ENCODE assay signal across 2 cellular contexts in the genomic region with DNA sequence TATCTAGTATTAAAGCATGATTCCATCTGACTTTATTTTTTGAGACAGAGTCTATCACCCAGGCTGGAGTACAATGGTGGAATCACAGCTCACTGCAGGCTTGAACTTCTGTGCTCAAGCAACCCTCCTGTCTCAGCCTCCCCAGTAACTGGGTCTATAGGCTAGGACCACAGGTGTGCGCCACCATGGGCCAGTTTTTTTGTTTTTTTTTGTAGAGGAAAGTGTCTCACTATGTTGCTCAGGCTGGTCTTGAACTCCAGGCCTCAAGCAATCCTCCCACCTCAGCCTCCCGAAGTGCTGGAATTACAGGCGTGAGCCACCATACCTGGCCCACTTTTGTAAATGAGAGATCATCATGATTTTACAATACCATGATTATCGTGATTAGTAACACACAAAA.
A peak's percentile ranks its signal among the peaks of the same experiment; 100 is the strongest.
TF ChIP-seq lines count a peak whose summit lies in the region.

No MANE protein-coding gene starts in this region.

TF ChIP-seq in HCT116, 20 proteins besides CTCF, POLR2A, EP300 and RAD21:
- 0 out of 2 replicates have a peak, but pooled peaks have one; percentile 18 for TF ChIP-seq POLR2AphosphoS5 (IDR thresholded peaks at IDR 0.05; ENCODE audit: low read depth, low read length)
- no peak for TF ChIP-seq CBX3 (IDR thresholded peaks at IDR 0.05; ENCODE audit: low read depth)

TF ChIP-seq in K562, 482 proteins besides CTCF, POLR2A, EP300 and RAD21:
- no peak for TF ChIP-seq CC2D1A (IDR thresholded peaks at IDR 0.05)
- no peak for TF ChIP-seq ILK (tag; IDR thresholded peaks at IDR 0.05; ENCODE audit: borderline replicate concordance, low read depth)
- TF ChIP-seq, protein P1, sequence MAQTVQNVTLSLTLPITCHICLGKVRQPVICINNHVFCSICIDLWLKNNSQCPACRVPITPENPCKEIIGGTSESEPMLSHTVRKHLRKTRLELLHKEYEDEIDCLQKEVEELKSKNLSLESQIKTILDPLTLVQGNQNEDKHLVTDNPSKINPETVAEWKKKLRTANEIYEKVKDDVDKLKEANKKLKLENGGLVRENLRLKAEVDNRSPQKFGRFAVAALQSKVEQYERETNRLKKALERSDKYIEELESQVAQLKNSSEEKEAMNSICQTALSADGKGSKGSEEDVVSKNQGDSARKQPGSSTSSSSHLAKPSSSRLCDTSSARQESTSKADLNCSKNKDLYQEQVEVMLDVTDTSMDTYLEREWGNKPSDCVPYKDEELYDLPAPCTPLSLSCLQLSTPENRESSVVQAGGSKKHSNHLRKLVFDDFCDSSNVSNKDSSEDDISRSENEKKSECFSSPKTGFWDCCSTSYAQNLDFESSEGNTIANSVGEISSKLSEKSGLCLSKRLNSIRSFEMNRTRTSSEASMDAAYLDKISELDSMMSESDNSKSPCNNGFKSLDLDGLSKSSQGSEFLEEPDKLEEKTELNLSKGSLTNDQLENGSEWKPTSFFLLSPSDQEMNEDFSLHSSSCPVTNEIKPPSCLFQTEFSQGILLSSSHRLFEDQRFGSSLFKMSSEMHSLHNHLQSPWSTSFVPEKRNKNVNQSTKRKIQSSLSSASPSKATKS (CRISPR knock-in tag; IDR thresholded peaks at IDR 0.05) = no peak
- peak; percentile 68 for TF ChIP-seq POLR2B (IDR thresholded peaks at IDR 0.05; ENCODE audit: low read depth, partially characterized antibody)
- 0 out of 2 replicates have a peak, but pooled peaks have one; percentile 2 for TF ChIP-seq POLR2H (tag; IDR thresholded peaks at IDR 0.05; ENCODE audit: low read depth)
- no peak for TF ChIP-seq TRIM24 (IDR thresholded peaks at IDR 0.05)
- TF ChIP-seq, protein P2, sequence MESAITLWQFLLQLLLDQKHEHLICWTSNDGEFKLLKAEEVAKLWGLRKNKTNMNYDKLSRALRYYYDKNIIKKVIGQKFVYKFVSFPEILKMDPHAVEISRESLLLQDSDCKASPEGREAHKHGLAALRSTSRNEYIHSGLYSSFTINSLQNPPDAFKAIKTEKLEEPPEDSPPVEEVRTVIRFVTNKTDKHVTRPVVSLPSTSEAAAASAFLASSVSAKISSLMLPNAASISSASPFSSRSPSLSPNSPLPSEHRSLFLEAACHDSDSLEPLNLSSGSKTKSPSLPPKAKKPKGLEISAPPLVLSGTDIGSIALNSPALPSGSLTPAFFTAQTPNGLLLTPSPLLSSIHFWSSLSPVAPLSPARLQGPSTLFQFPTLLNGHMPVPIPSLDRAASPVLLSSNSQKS (CRISPR knock-in tag; IDR thresholded peaks at IDR 0.05) = no peak
- TF ChIP-seq, protein P3, sequence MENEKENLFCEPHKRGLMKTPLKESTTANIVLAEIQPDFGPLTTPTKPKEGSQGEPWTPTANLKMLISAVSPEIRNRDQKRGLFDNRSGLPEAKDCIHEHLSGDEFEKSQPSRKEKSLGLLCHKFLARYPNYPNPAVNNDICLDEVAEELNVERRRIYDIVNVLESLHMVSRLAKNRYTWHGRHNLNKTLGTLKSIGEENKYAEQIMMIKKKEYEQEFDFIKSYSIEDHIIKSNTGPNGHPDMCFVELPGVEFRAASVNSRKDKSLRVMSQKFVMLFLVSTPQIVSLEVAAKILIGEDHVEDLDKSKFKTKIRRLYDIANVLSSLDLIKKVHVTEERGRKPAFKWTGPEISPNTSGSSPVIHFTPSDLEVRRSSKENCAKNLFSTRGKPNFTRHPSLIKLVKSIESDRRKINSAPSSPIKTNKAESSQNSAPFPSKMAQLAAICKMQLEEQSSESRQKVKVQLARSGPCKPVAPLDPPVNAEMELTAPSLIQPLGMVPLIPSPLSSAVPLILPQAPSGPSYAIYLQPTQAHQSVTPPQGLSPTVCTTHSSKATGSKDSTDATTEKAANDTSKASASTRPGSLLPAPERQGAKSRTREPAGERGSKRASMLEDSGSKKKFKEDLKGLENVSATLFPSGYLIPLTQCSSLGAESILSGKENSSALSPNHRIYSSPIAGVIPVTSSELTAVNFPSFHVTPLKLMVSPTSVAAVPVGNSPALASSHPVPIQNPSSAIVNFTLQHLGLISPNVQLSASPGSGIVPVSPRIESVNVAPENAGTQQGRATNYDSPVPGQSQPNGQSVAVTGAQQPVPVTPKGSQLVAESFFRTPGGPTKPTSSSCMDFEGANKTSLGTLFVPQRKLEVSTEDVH (IDR thresholded peaks at IDR 0.05; ENCODE audit: low read depth, partially characterized antibody) = peak; percentile 19
- TF ChIP-seq SMARCA5 (IDR thresholded peaks at IDR 0.05) = 0 out of 2 replicates have a peak, but pooled peaks have one; percentile 21
- TF ChIP-seq JUN (IDR thresholded peaks at IDR 0.05; ENCODE audit: borderline replicate concordance, low read depth, low read length) = no peak
- TF ChIP-seq JUN (CRISPR knock-in tag; IDR thresholded peaks at IDR 0.05; ENCODE audit: borderline replicate concordance) = no peak
- TF ChIP-seq RCOR1 (IDR thresholded peaks at IDR 0.05; ENCODE audit: borderline replicate concordance in 1 of 2, low read depth in 2 of 2, low read length in 2 of 2) = no peak
- TF ChIP-seq SPI1 (IDR thresholded peaks at IDR 0.05; ENCODE audit: borderline replicate concordance, low read depth, low read length) = no peak
- no peak for TF ChIP-seq ZNF668 (CRISPR knock-in tag; IDR thresholded peaks at IDR 0.05)
- 0 out of 2 replicates have a peak, but pooled peaks have one; percentile 42 for TF ChIP-seq SUPT5H (IDR thresholded peaks at IDR 0.05)
- TF ChIP-seq ILF3 (IDR thresholded peaks at IDR 0.05; ENCODE audit: borderline replicate concordance) = peak; percentile 53; the same call in 1 of the 2 replicates
